ENCODE assay signal across 5 cellular contexts in genomic region chr15:81791322-81791721, GRCh38.
DNase-seq lines count a peak whose midpoint lies in the region; ATAC-seq, FAIRE-seq and TF ChIP-seq lines count a peak whose summit lies in the region.
"Not testable (repeated sequence)": the region's sequence is repeated elsewhere in the genome, so short reads cannot be mapped to it uniquely, and the experiment has no call there.

No MANE protein-coding gene starts in this region.

- TF ChIP-seq RAD21 in K562 (CRISPR knock-in tag; conservative IDR thresholded peaks at IDR 0.05 in 1 of 2, IDR thresholded peaks at IDR 0.05 in 1 of 2) = not testable (repeated sequence)

- H4K20me1 ChIP-seq in K562 (replicated peaks; ENCODE audit: control insufficient read depth, insufficient read depth, low read length) = not testable (repeated sequence)

- not testable (repeated sequence) for H3K27me3 ChIP-seq in K562 (ENCODE audit: control insufficient read depth in 2 of 2, insufficient read depth in 2 of 2, low read length in 2 of 2); esophagus muscularis mucosa

- H3K27ac Mint-ChIP-seq in osteocyte (ENCODE audit: unreplicated experiment) = not testable (repeated sequence)

- intact Hi-C loops in K562 (cut with micrococcal nuclease); esophagus muscularis mucosa (cut with DNase I): not testable (repeated sequence)

- not testable (repeated sequence) for H3K4me1 ChIP-seq in K562 (replicated peaks in 1 of 2; ENCODE audit: control insufficient read depth in 2 of 2, insufficient read depth in 2 of 2, low read length in 2 of 2)
- peaks cover 0 to 16% (median 14%) of the 10 kb centered on the region in 4 donors for H3K4me1 ChIP-seq in esophagus muscularis mucosa

- TF ChIP-seq EP300 in K562 (IDR thresholded peaks at IDR 0.05; ENCODE audit: low read length); esophagus muscularis mucosa (IDR thresholded peaks at IDR 0.05): not testable (repeated sequence)

- peak overlapping the region; percentile 6; the same call in 1 of the 2 replicates for H3K27ac ChIP-seq in VCaP
- not testable (repeated sequence) for H3K27ac ChIP-seq in K562 (ENCODE audit: extremely low read depth, low read depth, low read length); esophagus muscularis mucosa (replicated peaks in 1 of 4)

- TF ChIP-seq POLR2A in K562 (conservative IDR thresholded peaks at IDR 0.05); esophagus muscularis mucosa (IDR thresholded peaks at IDR 0.05; ENCODE audit: low read depth): not testable (repeated sequence)

- H2AFZ ChIP-seq in K562 (ENCODE audit: low read depth, low read length) = not testable (repeated sequence)

- H3K9me3 Mint-ChIP-seq in osteocyte (ENCODE audit: unreplicated experiment) = not testable (repeated sequence)

- not testable (repeated sequence) for H3K4me2 ChIP-seq in K562 (ENCODE audit: insufficient read depth, low read length)

- DNase-seq in K562 (ENCODE audit: extremely low read depth in 1 of 4, low spot score in 3 of 4) = not testable (repeated sequence)
- DNase-seq in esophagus muscularis mucosa (ENCODE audit: extremely low spot score) (peak; percentile 39), osteocyte (ENCODE audit: extremely low spot score, unreplicated experiment) (peak; percentile 17)

- H3K4me3 Mint-ChIP-seq in osteocyte (ENCODE audit: unreplicated experiment) = not testable (repeated sequence)

- H3K27me3 Mint-ChIP-seq in osteocyte (ENCODE audit: unreplicated experiment) = peaks cover 12% of the 10 kb centered on the region

- not testable (repeated sequence) for H3K9ac ChIP-seq in K562 (ENCODE audit: insufficient read depth in 1 of 2, low read depth in 2 of 2, low read length in 2 of 2)

- 40% methylated on average over 2 of the region's 2 CpGs for WGBS in K562 (ENCODE audit: insufficient coverage, low coverage, missing lambda C conversion rate)
- WGBS in esophagus muscularis mucosa = 97% methylated on average over 2 of the region's 2 CpGs

- POLR2A ChIA-PET in K562 (lab: Yijun Ruan, JAX) = interaction anchor here (1.0 kb wide), 1 partner anchor 33 kb away, joined by 3 read pairs; no protein-coding TSS in a partner anchor

- H3K79me2 ChIP-seq in K562 (ENCODE audit: control insufficient read depth, insufficient read depth, low read length) = not testable (repeated sequence)

- in situ Hi-C loops in K562 (cut with MboI) = not testable (repeated sequence)

- not testable (repeated sequence) for H3K36me3 Mint-ChIP-seq in osteocyte (ENCODE audit: unreplicated experiment)

- not testable (repeated sequence) for H3K4me1 Mint-ChIP-seq in osteocyte (ENCODE audit: unreplicated experiment)

- not testable (repeated sequence) for H3K9me1 ChIP-seq in K562 (ENCODE audit: control insufficient read depth, insufficient read depth, low read length)

- not testable (repeated sequence) for H3K36me3 ChIP-seq in K562 (ENCODE audit: control insufficient read depth, insufficient read depth, low read length); esophagus muscularis mucosa

- not testable (repeated sequence) for H3K4me3 ChIP-seq in K562, esophagus muscularis mucosa

- not testable (repeated sequence) for ATAC-seq in SK-N-SH treated with all-trans-retinoic acid at 6 μM for 48 hours, K562

- FAIRE-seq in K562 (lab: Jason Lieb, UNC) = not testable (repeated sequence)

- BruUV-seq in K562 (replicated peaks; lab: Mats Ljungman, UMichigan) = not testable (repeated sequence)

- TF ChIP-seq CTCF in VCaP (conservative IDR thresholded peaks at IDR 0.05); K562 (IDR thresholded peaks at IDR 0.05 in 2 of 3, conservative IDR thresholded peaks at IDR 0.05 in 1 of 3; ENCODE audit: insufficient read depth in 2 of 3, low read depth in 1 of 3, low read length in 3 of 3); esophagus muscularis mucosa (IDR thresholded peaks at IDR 0.05); osteocyte (IDR thresholded peaks at IDR 0.05): not testable (repeated sequence)

- not testable (repeated sequence) for H3K9me3 ChIP-seq in K562 (replicated peaks; ENCODE audit: control insufficient read depth, insufficient read depth, low read depth, low read length); esophagus muscularis mucosa

- CTCF ChIA-PET in K562 (lab: Yijun Ruan, JAX; ENCODE audit: low intra/inter-chr PET ratio) = not testable (repeated sequence)

TF ChIP-seq in SK-N-SH treated with all-trans-retinoic acid at 6 μM for 48 hours, 23 proteins besides CTCF, POLR2A, EP300 and RAD21:
- peak; percentile 82 for TF ChIP-seq ZNF8 (CRISPR knock-in tag; IDR thresholded peaks at IDR 0.05)

TF ChIP-seq in K562, 482 proteins besides CTCF, POLR2A, EP300 and RAD21:
- TF ChIP-seq ZNF146 (CRISPR knock-in tag; IDR thresholded peaks at IDR 0.05; ENCODE audit: unreplicated experiment) (peak; percentile 82), RBM25 (IDR thresholded peaks at IDR 0.05; ENCODE audit: low read depth, low read length, severe bottlenecking) (peak; percentile 16)
